ENCODE assay signal across 25 cellular contexts in the genomic region with DNA sequence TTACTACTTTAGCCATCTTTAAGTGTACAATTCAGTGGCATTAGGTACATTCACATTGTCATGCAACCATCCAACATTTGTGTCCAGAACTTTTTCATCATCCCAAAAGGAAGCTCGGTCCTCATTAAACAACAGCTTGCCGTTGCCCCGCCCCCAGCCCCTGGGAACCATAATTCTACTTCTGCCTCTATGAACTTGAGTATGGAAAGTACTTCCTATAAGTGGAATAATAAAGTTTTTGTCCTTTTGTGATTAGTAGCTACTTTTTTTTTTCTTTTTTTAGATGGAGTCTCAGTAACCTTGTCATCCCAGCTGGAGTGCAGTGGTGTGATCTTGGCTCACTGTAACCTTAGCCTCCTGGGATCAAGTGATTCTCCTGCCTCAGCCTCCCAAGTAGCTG. TPM values are rescaled to one million over a fixed set of nuclear protein-coding genes. Genes with fewer than 3 reads are reported as not detected.
A peak's percentile ranks its signal among the peaks of the same experiment; 100 is the strongest.
DNase-seq lines count a peak whose midpoint lies in the region; ATAC-seq, FAIRE-seq and TF ChIP-seq lines count a peak whose summit lies in the region.
"Had no signal": no experiment of that assay in that cellular context is flagged by ENCODE, and none has a peak within 500 bp of the region (broad histone marks: within the 10 kb centered on the region; RNA-seq: fewer than 3 reads in every experiment).

No MANE protein-coding gene starts in this region.

- no peak overlapping the region for H3K14ac ChIP-seq in neuronal stem cell (ENCODE audit: low read length)

- ATAC-seq in K562: no peak
- ATAC-seq in naive thymus-derived CD4-positive, alpha-beta T cell: no peak
- ATAC-seq: GM23338, HCT116 had no signal

- TF ChIP-seq RAD21 in K562 (CRISPR knock-in tag; conservative IDR thresholded peaks at IDR 0.05 in 1 of 2, IDR thresholded peaks at IDR 0.05 in 1 of 2): no peak

- H3K27ac Mint-ChIP-seq in chondrocyte (ENCODE audit: unreplicated experiment): no peak overlapping the region
- no peak overlapping the region for H3K27ac Mint-ChIP-seq in naive thymus-derived CD4-positive, alpha-beta T cell
- H3K27ac Mint-ChIP-seq: CD4-positive, alpha-beta memory T cell; GM23338; H9 had no signal

- BruUV-seq in K562 (replicated peaks; lab: Mats Ljungman, UMichigan): no TSS peak

- H2BK12ac ChIP-seq in neuronal stem cell (ENCODE audit: low read length): no peak overlapping the region

- H3K9ac ChIP-seq in K562 (ENCODE audit: insufficient read depth in 1 of 2, low read depth in 2 of 2, low read length in 2 of 2) (no peak overlapping the region), neuronal stem cell (ENCODE audit: low read depth, low read length, poor library complexity) (no peak overlapping the region)

- no peaks in the 10 kb centered on the region for H3K9me1 ChIP-seq in K562 (ENCODE audit: control insufficient read depth, insufficient read depth, low read length)

- peaks cover 8% of the 10 kb centered on the region for H3K4me1 Mint-ChIP-seq in chondrocyte (ENCODE audit: low read depth)
- peaks cover 5 to 9% (median 8%) of the 10 kb centered on the region in 7 donors for H3K4me1 Mint-ChIP-seq in naive thymus-derived CD4-positive, alpha-beta T cell

- no peak overlapping the region for H2BK15ac ChIP-seq in neuronal stem cell (ENCODE audit: low read length)

- in situ Hi-C loops in K562 (cut with MboI): no loop called here

- WGBS in K562 (ENCODE audit: insufficient coverage, low coverage, missing lambda C conversion rate): 88% methylated on average over 3 of the region's 3 CpGs
- WGBS in spleen, 5 donors: 88 to 97% (median 92%) methylated on average over 3 of the region's 3 CpGs
- WGBS in neuronal stem cell (ENCODE audit: extremely low coverage in 2 of 2, insufficient read length in 2 of 2, insufficient replicate concordance in 1 of 2), 2 donors: no CpG with 5 or more reads among the region's 3 CpGs

- no peak overlapping the region for H3K23ac ChIP-seq in neuronal stem cell (ENCODE audit: low read depth, low read length, poor library complexity)

- no peak overlapping the region for H2BK120ac ChIP-seq in neuronal stem cell (ENCODE audit: low read depth, low read length)

- intact Hi-C loops in K562 (cut with micrococcal nuclease) (no loop called here), posterior vena cava (cut with DNase I) (loop anchor here in 1 of 2 donors (5.0 kb wide), 1 partner anchor 1636 kb away; no protein-coding TSS in a partner anchor), spleen (cut with DNase I; ENCODE audit: low total_unique reads) (no loop called here)
- intact Hi-C loops in naive thymus-derived CD4-positive, alpha-beta T cell (cut with micrococcal nuclease): no loop called here

- peaks cover 18% of the 10 kb centered on the region for H3K79me2 ChIP-seq in K562 (ENCODE audit: control insufficient read depth, insufficient read depth, low read length)

- H3K9me3 Mint-ChIP-seq in chondrocyte (ENCODE audit: low read depth): no peaks in the 10 kb centered on the region
- H3K9me3 Mint-ChIP-seq in naive thymus-derived CD4-positive, alpha-beta T cell: no peaks in the 10 kb centered on the region
- H3K9me3 Mint-ChIP-seq: CD4-positive, alpha-beta memory T cell; GM23338; H9 had no signal

- no peaks in the 10 kb centered on the region for H3K9me3 ChIP-seq in K562 (replicated peaks; ENCODE audit: control insufficient read depth, insufficient read depth, low read depth, low read length)
- H3K9me3 ChIP-seq in spleen: no peaks in the 10 kb centered on the region
- H3K9me3 ChIP-seq in neuronal stem cell (replicated peaks in 1 of 2; ENCODE audit: control insufficient read depth in 2 of 2, insufficient read depth in 1 of 2, low read depth in 1 of 2, low read length in 2 of 2): no peaks in the 10 kb centered on the region
- H3K9me3 ChIP-seq in naive thymus-derived CD4-positive, alpha-beta T cell (ENCODE audit: control insufficient read depth in 2 of 3, low read length in 3 of 3): no peaks in the 10 kb centered on the region

- H3K27me3 ChIP-seq in K562 (ENCODE audit: control insufficient read depth in 2 of 2, insufficient read depth in 2 of 2, low read length in 2 of 2) (no peaks in the 10 kb centered on the region), spleen (replicated peaks in 1 of 7) (peaks cover 0 to 14% (median 7%) of the 10 kb centered on the region in 7 donors), neuronal stem cell (ENCODE audit: control insufficient read depth in 3 of 3, insufficient read depth in 3 of 3, low read depth in 1 of 3, low read length in 3 of 3) (peaks cover 0 to 14% (median 13%) of the 10 kb centered on the region in 3 experiments)
- H3K27me3 ChIP-seq in naive thymus-derived CD4-positive, alpha-beta T cell (ENCODE audit: control insufficient read depth in 2 of 2, insufficient read depth in 2 of 2, low read length in 2 of 2): no peaks in the 10 kb centered on the region

- no peak overlapping the region for H3K4me3 Mint-ChIP-seq in chondrocyte (ENCODE audit: unreplicated experiment)
- H3K4me3 Mint-ChIP-seq in naive thymus-derived CD4-positive, alpha-beta T cell: no peak overlapping the region
- H3K4me3 Mint-ChIP-seq: CD4-positive, alpha-beta memory T cell; GM23338; H9 had no signal

- H3K4ac ChIP-seq in neuronal stem cell (ENCODE audit: low read length): no peak overlapping the region

- peaks cover 3% of the 10 kb centered on the region for H3K36me3 Mint-ChIP-seq in chondrocyte (ENCODE audit: low read depth)
- peaks cover 0 to 4% (median 0%) of the 10 kb centered on the region in 5 donors for H3K36me3 Mint-ChIP-seq in naive thymus-derived CD4-positive, alpha-beta T cell
- H3K36me3 Mint-ChIP-seq: CD4-positive, alpha-beta memory T cell had no signal

- POLR2A ChIA-PET in K562 (lab: Yijun Ruan, JAX): interaction anchor here (0.6 kb wide), 3 partner anchors 13 to 326 kb away, joined by 3 read pairs; no protein-coding TSS in a partner anchor
- POLR2A ChIA-PET in naive thymus-derived CD4-positive, alpha-beta T cell (lab: Charles Lee): interaction anchor here (1.2 kb wide), 1 partner anchor 110 kb away, joined by 3 read pairs; no protein-coding TSS in a partner anchor

- no peak for DNase-seq in K562 (ENCODE audit: extremely low read depth in 1 of 4, low spot score in 3 of 4)
- peak; percentile 18 for DNase-seq in chondrocyte (ENCODE audit: low spot score)
- DNase-seq in posterior vena cava (ENCODE audit: low spot score): peak; percentile 24
- DNase-seq in spleen: peak; percentile 32
- no peak for DNase-seq in neuronal stem cell (ENCODE audit: low spot score)
- DNase-seq in naive thymus-derived CD4-positive, alpha-beta T cell: no peak
- no peak for DNase-seq in activated CD4-positive, alpha-beta T cell treated with anti-CD3 and anti-CD28 coated beads for 4 hours
- DNase-seq: C1 segment of cervical spinal cord; Calu3; CD4-positive, alpha-beta memory T cell; COR-L47; DMS53; DMS79 treated with DMSO at 0.1 percent for 48 hours; GF-D8; H9 had no signal

- H3K4me3 ChIP-seq in K562 (no peak overlapping the region), spleen (no peak overlapping the region), neuronal stem cell (ENCODE audit: low read length in 2 of 2) (no peak overlapping the region)
- no peak overlapping the region for H3K4me3 ChIP-seq in naive thymus-derived CD4-positive, alpha-beta T cell (ENCODE audit: low read length)
- H3K4me3 ChIP-seq: GM23338 had no signal

- H3K4me2 ChIP-seq in K562 (ENCODE audit: insufficient read depth, low read length): no peak overlapping the region
- H3K4me2 ChIP-seq in neuronal stem cell (ENCODE audit: insufficient read depth, low read length, poor library complexity, severe bottlenecking): no peak overlapping the region
- H3K4me2 ChIP-seq: GM23338 had no signal

- H2AFZ ChIP-seq in K562 (ENCODE audit: low read depth, low read length) (no peak overlapping the region), neuronal stem cell (ENCODE audit: low read length) (no peak overlapping the region)
- H2AFZ ChIP-seq: GM23338 had no signal

- no peak overlapping the region for H3K18ac ChIP-seq in neuronal stem cell (ENCODE audit: low read length)

- no peak for TF ChIP-seq EP300 in K562 (IDR thresholded peaks at IDR 0.05; ENCODE audit: low read length)

- H2BK5ac ChIP-seq in neuronal stem cell (ENCODE audit: low read length): no peak overlapping the region

- no peak for FAIRE-seq in K562 (lab: Jason Lieb, UNC)
- FAIRE-seq: GM12891, GM18507 had no signal

- no peaks in the 10 kb centered on the region for H3K27me3 Mint-ChIP-seq in chondrocyte (ENCODE audit: low read depth)
- peaks cover 0 to 3% (median 0%) of the 10 kb centered on the region in 5 donors for H3K27me3 Mint-ChIP-seq in naive thymus-derived CD4-positive, alpha-beta T cell
- H3K27me3 Mint-ChIP-seq: CD4-positive, alpha-beta memory T cell had no signal

- no peak overlapping the region for H4K8ac ChIP-seq in neuronal stem cell (ENCODE audit: low read depth, low read length)

- H4K20me1 ChIP-seq in K562 (replicated peaks; ENCODE audit: control insufficient read depth, insufficient read depth, low read length): 0 out of 2 replicates have a peak, but pooled peaks cover 1% of the 10 kb centered on the region

- TF ChIP-seq POLR2A in K562 (conservative IDR thresholded peaks at IDR 0.05) (no peak), spleen (IDR thresholded peaks at IDR 0.05) (no peak)

- no peak overlapping the region for H4K91ac ChIP-seq in neuronal stem cell (ENCODE audit: low read depth, low read length, poor library complexity)

- TF ChIP-seq CTCF in K562 (IDR thresholded peaks at IDR 0.05 in 2 of 3, conservative IDR thresholded peaks at IDR 0.05 in 1 of 3; ENCODE audit: insufficient read depth in 2 of 3, low read depth in 1 of 3, low read length in 3 of 3): no peak
- TF ChIP-seq CTCF in chondrocyte (IDR thresholded peaks at IDR 0.05): no peak
- TF ChIP-seq CTCF in spleen (IDR thresholded peaks at IDR 0.05 in 8 of 11, conservative IDR thresholded peaks at IDR 0.05 in 3 of 11): no peak

- peaks cover 1% of the 10 kb centered on the region for H3K79me1 ChIP-seq in neuronal stem cell (ENCODE audit: low read depth, low read length)

- H3K27ac ChIP-seq in K562 (ENCODE audit: extremely low read depth, low read depth, low read length) (no peak overlapping the region), spleen (no peak overlapping the region), neuronal stem cell (replicated peaks; ENCODE audit: low read length) (no peak overlapping the region)
- H3K27ac ChIP-seq in naive thymus-derived CD4-positive, alpha-beta T cell (ENCODE audit: low read depth, low read length): no peak overlapping the region

- H3K36me3 ChIP-seq in K562 (ENCODE audit: control insufficient read depth, insufficient read depth, low read length) (peaks cover 48% of the 10 kb centered on the region), spleen (peaks cover 0 to 62% (median 2%) of the 10 kb centered on the region in 6 donors), neuronal stem cell (replicated peaks in 1 of 2; ENCODE audit: control insufficient read depth in 2 of 2, insufficient read depth in 2 of 2, low read length in 2 of 2) (no peaks in the 10 kb centered on the region)
- no peaks in the 10 kb centered on the region for H3K36me3 ChIP-seq in naive thymus-derived CD4-positive, alpha-beta T cell (ENCODE audit: control insufficient read depth in 2 of 3, insufficient read depth in 3 of 3, low read length in 3 of 3)

- CTCF ChIA-PET in K562 (lab: Yijun Ruan, JAX; ENCODE audit: low intra/inter-chr PET ratio): no interaction called here
- CTCF ChIA-PET in naive thymus-derived CD4-positive, alpha-beta T cell (lab: Charles Lee): interaction anchor here (0.5 to 0.6 kb wide), 2 partner anchors 179 to 233 kb away, joined by 3 to 4 read pairs; no protein-coding TSS in a partner anchor

- H3K4me1 ChIP-seq in K562 (replicated peaks in 1 of 2; ENCODE audit: control insufficient read depth in 2 of 2, insufficient read depth in 2 of 2, low read length in 2 of 2) (peaks cover 32 to 53% of the 10 kb centered on the region in 2 experiments; a peak in 4 of 5 replicates), spleen (peaks cover 6 to 33% (median 23%) of the 10 kb centered on the region in 6 donors), neuronal stem cell (ENCODE audit: control insufficient read depth in 2 of 2, insufficient read depth in 1 of 2, low read depth in 1 of 2, low read length in 2 of 2) (peaks cover 0 to 4% of the 10 kb centered on the region in 2 donors)
- H3K4me1 ChIP-seq in naive thymus-derived CD4-positive, alpha-beta T cell (ENCODE audit: control insufficient read depth in 2 of 2, insufficient read depth in 2 of 2, low read length in 2 of 2): peaks cover 0 to 3% of the 10 kb centered on the region in 2 donors

- H2AK5ac ChIP-seq in neuronal stem cell (ENCODE audit: low read depth, low read length): no peak overlapping the region

RNA-seq across cellular contexts. Expression of a gene that starts 5.0 kb away (rescaled TPM):
- total RNA-seq in K562 (2011; cell fraction: chromatin; rRNA removed; ENCODE audit: low replicate concordance): 36.0 and 113 TPM in 2 replicates
- 65.4 and 76.9 TPM in 2 replicates for total RNA-seq in K562 (2011; cell fraction: nucleolus; rRNA removed)
- total RNA-seq in K562 (2011; cell fraction: nucleoplasm; rRNA removed): 49.2 and 52.3 TPM in 2 replicates
- total RNA-seq in K562 (2014; rRNA removed): 20.7 and 23.6 TPM in 2 replicates
- 6.3 and 9.4 TPM in 2 replicates for total RNA-seq in K562 (2014; rRNA removed; fragmentation: Illumina TruSeq; extraction: Trizol)
- 13.7 and 15.3 TPM in 2 replicates for total RNA-seq in K562 (2015; rRNA removed; fragmentation: Illumina TruSeq; extraction: Trizol)
- total RNA-seq in K562 (2021): 24.6 and 25.8 TPM in 2 replicates
- polyA plus RNA-seq in K562 (2011; rRNA removed): 10.1 and 20.2 TPM in 2 replicates
- polyA plus RNA-seq in K562 (2011; cell fraction: cytosol; rRNA removed): 19.0 and 25.7 TPM in 2 replicates
- polyA plus RNA-seq in K562 (2011; cell fraction: nucleus; rRNA removed): 44.6 and 60.7 TPM in 2 replicates
- 11.5 and 21.9 TPM in 2 replicates for polyA plus RNA-seq in K562 (2012)
- 17.8 and 18.8 TPM in 2 replicates for polyA plus RNA-seq in K562 (2014; fragmentation: Illumina TruSeq; extraction: Trizol)
- 1 to 10 TPM in 1 of 2 experiments, under 1 TPM in 1; 0.55 to 1.6 TPM for polyA plus RNA-seq in K562 (2014; fragmentation: Nextera tagmentation; extraction: Ambion mirVana)
- polyA plus RNA-seq in K562 (2014; rRNA removed): 16.1 and 20.6 TPM in 2 replicates
- 12.7 and 14.4 TPM in 2 replicates for polyA minus RNA-seq in K562 (2011; rRNA and poly(A)+ RNA removed)
- polyA minus RNA-seq in K562 (2011; cell fraction: cytosol; rRNA and poly(A)+ RNA removed): 12.8 and 20.2 TPM in 2 replicates
- 24.2 and 31.3 TPM in 2 replicates for polyA minus RNA-seq in K562 (2011; cell fraction: nucleus; rRNA and poly(A)+ RNA removed)
- 2.1 to 8.1 TPM (median 5.8 TPM) in 3 replicates for total RNA-seq in chondrocyte
- 10 to 100 TPM; 14.2 to 19.9 TPM for total RNA-seq in posterior vena cava
- total RNA-seq in spleen: 10 to 100 TPM; 16.8 to 52.8 (median 31.2) TPM
- polyA plus RNA-seq in spleen: 10 to 100 TPM in 2 of 3 donors, 1 to 10 TPM in 1; 9.2 to 14.1 (median 10.7) TPM
- 2.2 TPM for polyA plus RNA-seq in neuronal stem cell (2013, experiment 1 of 2)
- polyA plus RNA-seq in neuronal stem cell (2013, experiment 2 of 2): 1.8 TPM
- 10 to 100 TPM in 2 of 5 experiments, 1 to 10 TPM in 3; 3.4 to 14.8 (median 5.5) TPM for total RNA-seq in naive thymus-derived CD4-positive, alpha-beta T cell
- polyA plus RNA-seq in naive thymus-derived CD4-positive, alpha-beta T cell: under 1 TPM in 1 of 2 donors, not detected in 1; 0.14 TPM
- total RNA-seq: Calu3, G401, H4 had no signal

RNA-seq across cellular contexts. Expression of a gene that starts 37.7 kb away (rescaled TPM):
- total RNA-seq in K562 (2011; cell fraction: chromatin; rRNA removed; ENCODE audit: low replicate concordance): 62.0 and 176 TPM in 2 replicates
- 78.8 and 97.7 TPM in 2 replicates for total RNA-seq in K562 (2011; cell fraction: nucleolus; rRNA removed)
- total RNA-seq in K562 (2011; cell fraction: nucleoplasm; rRNA removed): 55.4 and 58.4 TPM in 2 replicates
- total RNA-seq in K562 (2014; rRNA removed): 27.1 and 36.2 TPM in 2 replicates
- 9.4 and 12.0 TPM in 2 replicates for total RNA-seq in K562 (2014; rRNA removed; fragmentation: Illumina TruSeq; extraction: Trizol)
- total RNA-seq in K562 (2015; rRNA removed; fragmentation: Illumina TruSeq; extraction: Trizol): 25.8 and 25.9 TPM in 2 replicates
- 28.6 and 37.3 TPM in 2 replicates for total RNA-seq in K562 (2021)
- polyA plus RNA-seq in K562 (2011; rRNA removed): 40.3 and 45.9 TPM in 2 replicates
- 34.7 and 62.2 TPM in 2 replicates for polyA plus RNA-seq in K562 (2011; cell fraction: cytosol; rRNA removed)
- polyA plus RNA-seq in K562 (2011; cell fraction: nucleus; rRNA removed): 170 and 326 TPM in 2 replicates
- polyA plus RNA-seq in K562 (2012): 26.3 and 47.2 TPM in 2 replicates
- 28.7 and 34.9 TPM in 2 replicates for polyA plus RNA-seq in K562 (2014; fragmentation: Illumina TruSeq; extraction: Trizol)
- 1 to 10 TPM in 1 of 2 experiments, under 1 TPM in 1; 0.75 to 2.4 TPM for polyA plus RNA-seq in K562 (2014; fragmentation: Nextera tagmentation; extraction: Ambion mirVana)
- 39.5 and 43.3 TPM in 2 replicates for polyA plus RNA-seq in K562 (2014; rRNA removed)
- 12.0 and 17.4 TPM in 2 replicates for polyA minus RNA-seq in K562 (2011; rRNA and poly(A)+ RNA removed)
- polyA minus RNA-seq in K562 (2011; cell fraction: cytosol; rRNA and poly(A)+ RNA removed): 13.6 and 18.5 TPM in 2 replicates
- 30.2 and 36.5 TPM in 2 replicates for polyA minus RNA-seq in K562 (2011; cell fraction: nucleus; rRNA and poly(A)+ RNA removed)
- total RNA-seq in chondrocyte: 16.1 to 19.0 TPM (median 17.5 TPM) in 3 replicates
- total RNA-seq in posterior vena cava: 10 to 100 TPM; 27.6 to 28.3 TPM
- total RNA-seq in spleen: 10 to 100 TPM; 50.6 to 74.3 (median 60.3) TPM
- polyA plus RNA-seq in spleen: 10 to 100 TPM; 21.3 to 40.1 (median 27.2) TPM
- polyA plus RNA-seq in neuronal stem cell (2013, experiment 1 of 2): 48.3 TPM
- polyA plus RNA-seq in neuronal stem cell (2013, experiment 2 of 2): 47.0 TPM
- 100 to 1,000 TPM in 2 of 5 experiments, 10 to 100 TPM in 3; 73.9 to 123 (median 79.7) TPM for total RNA-seq in naive thymus-derived CD4-positive, alpha-beta T cell
- 10 to 100 TPM; 17.8 to 35.7 TPM for polyA plus RNA-seq in naive thymus-derived CD4-positive, alpha-beta T cell

RNA-seq across cellular contexts. Expression of a gene that starts 50.4 kb away (rescaled TPM):
- total RNA-seq in K562 (2011; cell fraction: chromatin; rRNA removed; ENCODE audit: low replicate concordance): not detected in 2 replicates
- not detected in 2 replicates for total RNA-seq in K562 (2011; cell fraction: nucleolus; rRNA removed)
- total RNA-seq in K562 (2011; cell fraction: nucleoplasm; rRNA removed): not detected in 2 replicates
- total RNA-seq in K562 (2014; rRNA removed) (not detected in 2 replicates), K562 (2014; rRNA removed; fragmentation: Illumina TruSeq; extraction: Trizol) (not detected in 2 replicates), K562 (2015; rRNA removed; fragmentation: Illumina TruSeq; extraction: Trizol) (not detected in 2 replicates), K562 (2021) (not detected in 2 replicates), chondrocyte (not detected in 3 replicates), posterior vena cava (not detected), spleen (under 1 TPM in 1 of 7 donors, not detected in 6; 0.95 TPM)
- polyA plus RNA-seq in K562 (2011; rRNA removed) (0.12 TPM in 1 of 2 replicates, not detected in the other), K562 (2014; fragmentation: Illumina TruSeq; extraction: Trizol) (not detected in 2 replicates), K562 (2014; fragmentation: Nextera tagmentation; extraction: Ambion mirVana) (not detected), K562 (2014; rRNA removed) (not detected in 2 replicates), spleen (under 1 TPM in 2 of 3 donors, not detected in 1; 0.16 to 0.38 TPM)
- polyA plus RNA-seq in K562 (2011; cell fraction: cytosol; rRNA removed): not detected in 2 replicates
- 0.21 TPM in 1 of 2 replicates, not detected in the other for polyA plus RNA-seq in K562 (2011; cell fraction: nucleus; rRNA removed)
- not detected in 2 replicates for polyA plus RNA-seq in K562 (2012)
- polyA minus RNA-seq in K562 (2011; rRNA and poly(A)+ RNA removed): not detected in 2 replicates
- polyA minus RNA-seq in K562 (2011; cell fraction: cytosol; rRNA and poly(A)+ RNA removed): not detected in 2 replicates
- not detected in 2 replicates for polyA minus RNA-seq in K562 (2011; cell fraction: nucleus; rRNA and poly(A)+ RNA removed)
- polyA plus RNA-seq in neuronal stem cell (2013, experiment 1 of 2): not detected
- polyA plus RNA-seq in neuronal stem cell (2013, experiment 2 of 2): not detected
- not detected for total RNA-seq in naive thymus-derived CD4-positive, alpha-beta T cell
- not detected for polyA plus RNA-seq in naive thymus-derived CD4-positive, alpha-beta T cell
- total RNA-seq: A172; A673; Calu3; CD4-positive, alpha-beta memory T cell; Daoy; G401; GM23338; H4; H9 had no signal
- polyA plus RNA-seq: BJ; CD4-positive, alpha-beta memory T cell; GM23338 had no signal

Comparison
In these comparisons a context has a peak if more than half of its experiments do, and no peak if none do; other contexts are left out.
1. DNase-seq: peak in chondrocyte (single experiment), posterior vena cava (single experiment) and spleen (single experiment); none in K562 (0 of 4), neuronal stem cell (single experiment), naive thymus-derived CD4-positive, alpha-beta T cell (0 of 9) and activated CD4-positive, alpha-beta T cell treated with anti-CD3 and anti-CD28 coated beads for 4 hours (0 of 2).